Comparison of ENCODE assay signal across 7 cellular contexts in genomic region chr10:5229019-5229418, GRCh38. TPM values are rescaled to one million over a fixed set of nuclear protein-coding genes. Genes with fewer than 3 reads are reported as not detected.
"Had no signal": no experiment of that assay in that cellular context is flagged by ENCODE, and none has a peak within 500 bp of the region (broad histone marks: within the 10 kb centered on the region; RNA-seq: fewer than 3 reads in every experiment).

No MANE protein-coding gene starts in this region.

- H2AFZ ChIP-seq: GM23248 had no signal

- DNase-seq: GM23248, GOT3, H9, HCEC 1CT, IMR-90 had no signal

- H3K27ac ChIP-seq: GM23248 had no signal

- H3K4me3 Mint-ChIP-seq: H9 had no signal

- H3K4me1 Mint-ChIP-seq: H9 had no signal

- H3K4me3 ChIP-seq: GM23248 had no signal

- H3K9ac ChIP-seq: GM23248 had no signal

- H3K27ac Mint-ChIP-seq: H9 had no signal

RNA-seq across cellular contexts. Expression of gene AKR1C4, which starts 32.4 kb away (rescaled TPM):
- total RNA-seq: GM23248, H4, H9, HT-29, IMR-90 had no signal
- polyA plus RNA-seq: GM23248, IMR-90 had no signal

RNA-seq across cellular contexts. Expression of gene AKR1C8, which starts 44.1 kb away (rescaled TPM):
- total RNA-seq: GM23248, H9, HT-29, IMR-90 had no signal
- polyA plus RNA-seq: GM23248, IMR-90 had no signal
